8 cellular contexts compared by ENCODE assay signal in the genomic region with DNA sequence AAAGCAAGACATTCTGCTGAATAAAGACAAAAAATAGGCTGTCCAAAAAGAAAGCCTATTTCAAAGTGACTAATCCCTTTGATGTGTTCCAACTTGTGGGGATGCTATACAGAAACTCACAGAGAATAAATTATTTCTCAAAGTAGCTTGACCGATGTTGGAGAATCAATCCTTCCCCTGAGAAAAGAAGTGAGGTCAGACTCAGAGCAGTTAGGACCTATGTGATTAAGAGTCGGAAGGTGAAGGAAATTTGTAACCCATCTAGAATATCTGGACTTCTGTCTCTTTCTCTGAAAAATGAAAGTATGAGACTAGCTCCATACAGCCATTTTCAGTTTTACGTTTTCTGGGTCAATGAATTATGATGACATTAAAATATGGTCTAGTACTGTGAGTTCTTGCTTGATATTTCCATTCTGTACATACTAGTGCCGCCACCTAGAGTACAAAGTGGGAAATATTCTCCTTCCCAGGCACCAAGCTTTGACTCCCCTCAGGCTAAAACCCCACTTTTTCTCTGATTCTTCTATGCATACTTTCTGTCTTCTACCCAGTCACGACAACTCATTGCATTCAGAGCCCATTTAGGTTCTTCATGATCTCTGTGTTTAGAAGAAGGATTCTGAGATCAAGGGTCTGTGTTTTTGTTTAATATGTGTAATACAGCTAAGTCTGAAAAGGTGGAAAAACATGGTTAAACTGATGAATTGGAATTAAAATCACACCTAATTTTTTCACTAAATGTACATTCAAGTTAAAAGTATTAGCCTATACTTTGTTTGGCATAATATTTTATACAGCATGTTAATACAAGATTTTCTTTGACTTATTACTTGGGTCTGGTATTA. TPM values are rescaled to one million over a fixed set of nuclear protein-coding genes. Genes with fewer than 3 reads are reported as not detected.
DNase-seq lines count a peak whose midpoint lies in the region; ATAC-seq, FAIRE-seq and TF ChIP-seq lines count a peak whose summit lies in the region.

No MANE protein-coding gene starts in this region.

- DNase-seq in G401 (ENCODE audit: low spot score) (peak; percentile 68), NCI-H446 treated with DMSO at 0.1 percent for 48 hours (lab: John Stamatoyannopoulos, UW) (peak; percentile 81), breast epithelium (ENCODE audit: low spot score in 2 of 2) (no peak), left colon (no peak), urothelium cell line (ENCODE audit: low spot score) (peak; percentile 41)
- no peak for DNase-seq in stimulated activated CD4-positive, alpha-beta T cell treated with anti-CD3 and anti-CD28 coated beads, Interleukin-4, amount 100 ng/mL, for 1 hour

- in situ Hi-C loops in G401 (cut with HindIII; ENCODE audit: low sequenced_read_pairs): no loop called here

- H3K4me1 ChIP-seq in breast epithelium: no peaks in the 10 kb centered on the region

- peak; percentile 39 to 87 (median 73) for TF ChIP-seq CTCF in breast epithelium (IDR thresholded peaks at IDR 0.05)

- H3K4me3 ChIP-seq in breast epithelium: peak overlapping the region in 2 of 3 donors; percentile 1 to 8

- H3K9me3 ChIP-seq in breast epithelium: no peaks in the 10 kb centered on the region

- H3K27ac ChIP-seq in breast epithelium: no peak overlapping the region

- no peak for TF ChIP-seq POLR2A in breast epithelium (IDR thresholded peaks at IDR 0.05)

- no peaks in the 10 kb centered on the region for H3K27me3 ChIP-seq in breast epithelium

- FAIRE-seq in urothelium cell line (lab: Jason Lieb, UNC): no peak

- H3K36me3 ChIP-seq in breast epithelium: no peaks in the 10 kb centered on the region

- ATAC-seq in GM19468 (IDR thresholded peaks at IDR 0.05; ENCODE audit: extremely low read depth, unreplicated experiment): peak; percentile 93
- peak; percentile 86 for ATAC-seq in HG03439 (IDR thresholded peaks at IDR 0.05; ENCODE audit: unreplicated experiment)
- ATAC-seq in left colon: peak; percentile 61

- intact Hi-C loops in breast epithelium (cut with DNase I; ENCODE audit: low total_unique reads): no loop called here
- intact Hi-C loops in left colon (cut with DNase I, micrococcal nuclease): loop anchor here in 1 of 2 donors (5.0 to 10.0 kb wide), 2 partner anchors 292 to 400 kb away; no protein-coding TSS in a partner anchor

RNA-seq across cellular contexts. Expression of a gene that starts 6.9 kb away (rescaled TPM):
- total RNA-seq in G401 (2014; rRNA removed; shearing (Covaris generic)): 23.9 and 27.4 TPM in 2 replicates
- total RNA-seq in breast epithelium: 10 to 100 TPM in 1 of 3 donors, under 1 TPM in 1, not detected in 1; 0.64 to 10.2 TPM
- under 1 TPM; 0.31 to 0.34 TPM for total RNA-seq in left colon

RNA-seq across cellular contexts. Expression of a gene that starts 30.9 kb away (rescaled TPM):
- 0.31 TPM in 1 of 2 replicates, not detected in the other for total RNA-seq in G401 (2014; rRNA removed; shearing (Covaris generic))
- total RNA-seq in breast epithelium (1 to 10 TPM; 2.2 to 2.9 (median 2.9) TPM), left colon (under 1 TPM; 0.27 to 0.89 TPM)

Comparison
In these comparisons a context has a peak if more than half of its experiments do, and no peak if none do; other contexts are left out.
1. DNase-seq: peak in G401 (single experiment), NCI-H446 treated with DMSO at 0.1 percent for 48 hours (single experiment) and urothelium cell line (single experiment); none in breast epithelium (0 of 2), left colon (0 of 2) and stimulated activated CD4-positive, alpha-beta T cell treated with anti-CD3 and anti-CD28 coated beads, Interleukin-4, amount 100 ng/mL, for 1 hour (single experiment).
2. Peak in every context shown above with its lines, with median percentiles within 50 percentile points of each other: ATAC-seq.